In the genomic region with DNA sequence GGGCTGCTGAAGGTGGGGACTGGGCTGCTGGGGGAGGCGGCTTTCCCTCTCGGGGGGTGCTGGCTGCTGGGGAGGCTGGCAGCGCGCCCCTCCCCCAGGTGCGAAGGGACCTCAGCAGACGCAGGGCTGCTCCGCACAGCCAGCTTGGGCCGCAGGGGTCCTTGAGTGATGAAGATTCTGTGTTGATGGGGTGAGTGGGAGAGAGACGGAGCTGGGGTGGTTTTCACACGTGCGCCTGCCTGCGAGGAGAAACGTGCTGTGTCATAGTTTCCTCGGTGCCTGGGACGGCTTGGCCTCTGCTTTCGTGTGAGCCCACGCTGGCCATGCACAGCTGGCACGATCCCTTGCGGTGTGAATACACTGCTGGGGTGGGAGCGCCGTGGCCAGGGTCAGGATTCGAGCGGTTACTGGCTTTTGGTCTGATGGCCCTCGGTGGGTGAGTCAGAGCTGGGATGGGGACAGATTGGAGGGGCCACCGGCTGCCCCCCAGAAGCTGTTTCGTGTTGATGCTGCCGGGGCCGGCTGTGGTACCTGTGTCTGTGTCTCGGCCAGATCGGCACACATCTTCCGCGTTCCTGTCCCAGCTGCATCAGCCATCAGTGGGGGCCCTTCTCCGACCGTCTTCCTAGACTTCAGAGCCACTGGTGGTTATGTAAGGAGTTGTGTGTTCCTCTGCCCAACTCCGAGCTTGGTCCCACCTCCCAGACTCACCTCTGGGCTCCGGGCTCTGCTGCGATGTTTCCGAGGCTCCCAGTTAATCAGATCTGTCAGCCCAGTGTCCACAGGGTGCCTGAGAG, we compare ENCODE assay signal across 23 cellular contexts. TPM values are rescaled to one million over a fixed set of nuclear protein-coding genes. Genes with fewer than 3 reads are reported as not detected.
A peak's percentile ranks its signal among the peaks of the same experiment; 100 is the strongest.
DNase-seq lines count a peak whose midpoint lies in the region; ATAC-seq and TF ChIP-seq lines count a peak whose summit lies in the region.
"Had no signal": no experiment of that assay in that cellular context is flagged by ENCODE, and none has a peak within 500 bp of the region (broad histone marks: within the 10 kb centered on the region; RNA-seq: fewer than 3 reads in every experiment).

No MANE protein-coding gene starts in this region.

- intact Hi-C loops in Right ventricle myocardium inferior (cut with DNase I) (no loop called here), Right ventricle myocardium superior (cut with DNase I) (no loop called here)

- ATAC-seq in Right ventricle myocardium inferior (no peak), Right ventricle myocardium superior (ENCODE audit: poor library complexity) (no peak), HG03565 (IDR thresholded peaks at IDR 0.05; ENCODE audit: unreplicated experiment) (no peak), GM21825 (IDR thresholded peaks at IDR 0.05; ENCODE audit: unreplicated experiment) (no peak), GM21423 (IDR thresholded peaks at IDR 0.05; ENCODE audit: unreplicated experiment) (no peak)
- ATAC-seq: activated CD4-positive, alpha-beta T cell treated with anti-CD3 and anti-CD28 coated beads for 36 hours; foreskin keratinocyte; mucosa of descending colon had no signal

- H3K9me3 Mint-ChIP-seq in brain = peaks cover 16 to 47% (median 29%) of the 10 kb centered on the region in 5 experiments

- H3K27ac Mint-ChIP-seq in brain = peak overlapping the region; percentile 70 to 98 (median 96)
- H3K27ac Mint-ChIP-seq: activated CD4-positive, alpha-beta T cell treated with anti-CD3 and anti-CD28 coated beads for 36 hours had no signal

- DNase-seq in Right ventricle myocardium inferior (ENCODE audit: missing footprints) (peak; percentile 40), Right ventricle myocardium superior (no peak), midbrain (lab: John Stamatoyannopoulos, UW) (peak; percentile 27), superior temporal gyrus (ENCODE audit: extremely low spot score) (peak; percentile 61)
- DNase-seq: activated CD4-positive, alpha-beta T cell treated with anti-CD3 and anti-CD28 coated beads for 36 hours; activated naive CD4-positive, alpha-beta T cell treated with Interleukin-2 at 50 U/mL for 16 hours; activated T-cell treated with anti-CD3 and anti-CD28 coated beads, Interleukin-2, amount 50 U/mL, for 48 hours; amniotic stem cell; Caco-2; DND-41; foreskin keratinocyte; HCEC 1CT; hippocampal formation; KG1; mucosa of descending colon; SW 1271 had no signal

- peaks cover 38% of the 10 kb centered on the region for H3K4me1 Mint-ChIP-seq in brain

- H3K27me3 Mint-ChIP-seq in brain = peaks cover 11% of the 10 kb centered on the region
- H3K27me3 Mint-ChIP-seq: activated CD4-positive, alpha-beta T cell treated with anti-CD3 and anti-CD28 coated beads for 36 hours had no signal

- H3K4me3 Mint-ChIP-seq in brain = peak overlapping the region; percentile 88 to 96 (median 91)
- H3K4me3 Mint-ChIP-seq: activated CD4-positive, alpha-beta T cell treated with anti-CD3 and anti-CD28 coated beads for 36 hours had no signal

- TF ChIP-seq CTCF in brain (conservative IDR thresholded peaks at IDR 0.05) = no peak

- H3K36me3 Mint-ChIP-seq in brain = peaks cover 35% of the 10 kb centered on the region

RNA-seq across cellular contexts. Expression of gene PRKCZ, which starts 24.9 kb away (rescaled TPM):
- total RNA-seq in Right ventricle myocardium inferior (16.4 TPM), Right ventricle myocardium superior (13.5 TPM)
- polyA plus RNA-seq in brain (ENCODE audit: insufficient read depth, low read depth, low replicate concordance) = 76.5 TPM

RNA-seq across cellular contexts. Expression of gene GABRD, which starts 56.0 kb away (rescaled TPM):
- total RNA-seq in Right ventricle myocardium inferior (0.49 TPM), Right ventricle myocardium superior (0.43 TPM)
- polyA plus RNA-seq in brain (ENCODE audit: insufficient read depth, low read depth, low replicate concordance) = 28.0 TPM
- total RNA-seq: activated CD4-positive, alpha-beta T cell treated with anti-CD3 and anti-CD28 coated beads for 36 hours; epithelial cell of proximal tubule; foreskin keratinocyte; mucosa of descending colon; omental fat pad had no signal
- polyA plus RNA-seq: BJ, foreskin keratinocyte had no signal
